8 cellular contexts compared by ENCODE assay signal in the genomic region with DNA sequence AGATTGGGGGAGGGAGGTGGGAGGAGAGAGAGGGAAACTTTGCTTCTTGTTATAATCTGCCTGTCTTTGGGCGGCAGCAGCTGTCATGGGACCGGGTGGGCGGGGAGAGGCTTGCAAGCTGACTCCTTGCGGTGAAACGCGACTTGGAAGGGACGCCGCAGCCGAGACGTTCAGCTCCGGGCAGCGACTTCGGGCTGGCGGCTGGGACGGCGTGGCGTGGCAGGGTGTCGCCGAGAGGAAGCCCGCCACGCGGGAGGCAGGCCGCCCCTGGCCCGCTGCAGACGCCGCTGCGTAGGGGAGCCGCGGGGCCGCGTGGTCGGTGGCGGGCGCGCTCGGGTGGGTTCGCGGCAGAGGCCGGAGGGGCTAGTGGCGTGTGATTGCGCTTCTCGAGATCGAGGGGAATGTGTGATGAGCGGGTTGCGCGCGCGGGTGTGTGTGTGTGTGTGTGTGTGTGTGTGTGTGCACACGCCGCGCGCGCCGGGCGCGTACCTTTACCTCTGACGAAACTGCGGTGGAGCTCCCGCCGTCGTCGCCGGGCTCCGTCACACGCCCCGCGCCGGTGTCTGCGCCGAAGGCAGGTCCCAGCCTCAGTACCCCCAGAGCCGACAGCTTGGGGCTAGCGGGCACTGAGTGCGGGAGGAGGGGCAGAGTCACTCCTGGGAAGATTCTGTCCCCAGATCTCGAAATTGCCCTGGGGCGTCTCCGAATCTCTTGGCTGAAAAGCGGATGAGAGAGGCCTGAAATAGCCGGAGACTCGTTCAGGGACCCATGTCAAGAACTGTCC. TPM values are rescaled to one million over a fixed set of nuclear protein-coding genes. Genes with fewer than 3 reads are reported as not detected.
A peak's percentile ranks its signal among the peaks of the same experiment; 100 is the strongest.
DNase-seq lines count a peak whose midpoint lies in the region; ATAC-seq and TF ChIP-seq lines count a peak whose summit lies in the region.

No MANE protein-coding gene starts in this region.

- H3K9me3 ChIP-seq in AG04450 (ENCODE audit: control insufficient read depth, insufficient read depth, low read length): no peaks in the 10 kb centered on the region; the same call in 1 of the 2 replicates

- CTCF ChIA-PET in AG04450 (lab: Charles Lee): no interaction called here

- H3K4me3 Mint-ChIP-seq in natural killer cell treated with Interleukin-12 subunit alpha and Interleukin-12 subunit beta and Interleukin-15 and Interleukin-18, amount 100 ng/mL, for 72 hours: peak overlapping the region; percentile 82

- no peaks in the 10 kb centered on the region for H3K9me3 Mint-ChIP-seq in natural killer cell treated with Interleukin-12 subunit alpha and Interleukin-12 subunit beta and Interleukin-15 and Interleukin-18, amount 100 ng/mL, for 72 hours

- H3K27ac ChIP-seq in AG04450 (ENCODE audit: low read depth, low read length): no peak overlapping the region

- H3K4me3 ChIP-seq in AG04450 (ENCODE audit: low read depth, low read length): peak overlapping the region; percentile 68
- H3K4me3 ChIP-seq in fibroblast of the aortic adventitia (ENCODE audit: low read depth, low read length): peak overlapping the region; percentile 74

- no peaks in the 10 kb centered on the region for H3K36me3 Mint-ChIP-seq in natural killer cell treated with Interleukin-12 subunit alpha and Interleukin-12 subunit beta and Interleukin-15 and Interleukin-18, amount 100 ng/mL, for 72 hours

- H3K27me3 ChIP-seq in AG04450 (ENCODE audit: control insufficient read depth, insufficient read depth, low read length): peaks cover 46% of the 10 kb centered on the region

- no peak for TF ChIP-seq CTCF in AG04450 (IDR thresholded peaks at IDR 0.05; ENCODE audit: low read depth, low read length)
- TF ChIP-seq CTCF in fibroblast of the aortic adventitia (IDR thresholded peaks at IDR 0.05; ENCODE audit: insufficient read depth, low read length): no peak

- H3K27me3 Mint-ChIP-seq in natural killer cell treated with Interleukin-12 subunit alpha and Interleukin-12 subunit beta and Interleukin-15 and Interleukin-18, amount 100 ng/mL, for 72 hours: peaks cover 0 to 7% of the 10 kb centered on the region in 2 donors

- POLR2A ChIA-PET in AG04450 (lab: Yijun Ruan, JAX): no interaction called here

- H3K4me1 Mint-ChIP-seq in natural killer cell treated with Interleukin-12 subunit alpha and Interleukin-12 subunit beta and Interleukin-15 and Interleukin-18, amount 100 ng/mL, for 72 hours (ENCODE audit: low read depth in 2 of 2): no peaks in the 10 kb centered on the region

- H3K27ac Mint-ChIP-seq in natural killer cell treated with Interleukin-12 subunit alpha and Interleukin-12 subunit beta and Interleukin-15 and Interleukin-18, amount 100 ng/mL, for 72 hours: no peak overlapping the region

- ATAC-seq in GM19025 (IDR thresholded peaks at IDR 0.05; ENCODE audit: low read depth, unreplicated experiment) (peak; percentile 34), HG03196 (IDR thresholded peaks at IDR 0.05; ENCODE audit: unreplicated experiment) (peak; percentile 12)
- ATAC-seq in natural killer cell treated with Interleukin-12 subunit alpha and Interleukin-12 subunit beta and Interleukin-15 and Interleukin-18, amount 100 ng/mL, for 72 hours: peak; percentile 57 to 69

- DNase-seq in AG04450 (ENCODE audit: low read depth, low spot score) (peak; percentile 10), fibroblast of the aortic adventitia (ENCODE audit: low read depth) (peak; percentile 52)
- peak; percentile 36 to 55 for DNase-seq in activated T-helper 1 cell treated with anti-CD3 and anti-CD28 coated beads, Interleukin-2, amount 50 U/mL, for 16 hours (ENCODE audit: low read depth in 1 of 2, low spot score in 1 of 2)
- DNase-seq in natural killer cell treated with Interleukin-12 subunit alpha and Interleukin-12 subunit beta and Interleukin-15 and Interleukin-18, amount 100 ng/mL, for 72 hours (ENCODE audit: low spot score): peak; percentile 66
- peak; percentile 59 to 80 (median 63) for DNase-seq in stimulated activated naive CD4-positive, alpha-beta T cell (lab: John Stamatoyannopoulos, UW)

TF ChIP-seq in PFSK-1, 5 proteins besides CTCF, POLR2A, EP300 and RAD21:
- TF ChIP-seq SIN3A (IDR thresholded peaks at IDR 0.05; ENCODE audit: borderline replicate concordance, insufficient read depth, low read length) (peak; percentile 84; the same call in 1 of the 2 replicates), POLR2AphosphoS5 (IDR thresholded peaks at IDR 0.05; ENCODE audit: low read depth, low read length) (no peak; the same call in none of the 2 replicates)

RNA-seq across cellular contexts. Expression of gene PPARGC1B, which starts 1.7 kb away (rescaled TPM):
- polyA plus RNA-seq in AG04450 (2011; rRNA removed): 0.11 and 0.15 TPM in 2 replicates
- polyA minus RNA-seq in AG04450 (2011; rRNA and poly(A)+ RNA removed): 0.18 and 0.30 TPM in 2 replicates
- 7.9 TPM for polyA plus RNA-seq in PFSK-1 (2012; ENCODE audit: insufficient read length, low read depth)
- 0.18 and 2.9 TPM in 2 replicates for total RNA-seq in fibroblast of the aortic adventitia (ENCODE audit: low replicate concordance)
- 10 to 100 TPM in 1 of 2 donors, 1 to 10 TPM in 1; 2.3 to 10.7 TPM for total RNA-seq in natural killer cell treated with Interleukin-12 subunit alpha and Interleukin-12 subunit beta and Interleukin-15 and Interleukin-18, amount 100 ng/mL, for 72 hours

Comparison
In these comparisons a context has a peak if more than half of its experiments do, and no peak if none do; other contexts are left out.
1. DNase-seq: peak in every context shown above with its lines; median percentile 66 in natural killer cell treated with Interleukin-12 subunit alpha and Interleukin-12 subunit beta and Interleukin-15 and Interleukin-18, amount 100 ng/mL, for 72 hours; 63 in stimulated activated naive CD4-positive, alpha-beta T cell; 52 in fibroblast of the aortic adventitia; 46 in activated T-helper 1 cell treated with anti-CD3 and anti-CD28 coated beads, Interleukin-2, amount 50 U/mL, for 16 hours; 10 in AG04450.
2. ATAC-seq: peak in every context shown above with its lines; median percentile 63 in natural killer cell treated with Interleukin-12 subunit alpha and Interleukin-12 subunit beta and Interleukin-15 and Interleukin-18, amount 100 ng/mL, for 72 hours; 34 in GM19025; 12 in HG03196.